ENCODE assay signal across 9 cellular contexts in the genomic region with DNA sequence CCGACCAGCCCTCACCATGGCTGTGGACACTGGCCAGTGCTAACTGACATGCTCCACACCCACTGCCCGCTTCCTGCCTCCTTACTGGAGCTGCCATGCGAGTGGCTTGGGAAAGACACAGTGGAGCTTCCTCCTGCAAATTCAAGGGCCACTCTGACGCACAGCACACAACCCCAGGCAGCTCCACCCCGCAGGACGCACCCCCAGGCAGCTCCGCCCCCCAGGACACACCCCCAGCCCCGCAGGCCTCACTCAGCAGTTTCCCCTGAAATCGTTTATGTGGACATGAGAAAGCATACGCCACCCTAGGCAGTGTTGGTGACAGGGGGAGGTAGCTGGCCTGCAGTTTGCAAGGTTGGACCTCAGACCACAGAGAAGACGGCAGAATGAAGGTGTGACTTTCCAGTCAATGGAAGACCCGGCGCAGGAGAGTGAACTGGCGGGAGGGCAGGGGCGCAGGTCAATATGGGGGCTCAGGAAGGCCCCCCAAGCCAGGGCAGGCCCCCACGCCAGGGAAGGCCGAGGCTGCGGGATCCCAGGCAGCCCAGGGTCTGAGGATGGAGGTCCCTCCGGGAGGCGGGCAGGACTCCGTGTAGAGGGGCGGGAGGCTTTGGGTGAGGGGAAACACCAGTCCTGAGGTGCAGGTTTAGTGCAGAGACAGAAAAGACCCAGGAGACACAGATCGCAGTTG. TPM values are rescaled to one million over a fixed set of nuclear protein-coding genes. Genes with fewer than 3 reads are reported as not detected.
A peak's percentile ranks its signal among the peaks of the same experiment; 100 is the strongest.
DNase-seq lines count a peak whose midpoint lies in the region; ATAC-seq, FAIRE-seq and TF ChIP-seq lines count a peak whose summit lies in the region.
"Had no signal": no experiment of that assay in that cellular context is flagged by ENCODE, and none has a peak within 500 bp of the region (broad histone marks: within the 10 kb centered on the region; RNA-seq: fewer than 3 reads in every experiment).

No MANE protein-coding gene starts in this region.

- H3K23ac ChIP-seq in trophoblast cell (ENCODE audit: low read length): no peak overlapping the region

- H4K20me1 ChIP-seq in KMS-11 (ENCODE audit: insufficient read depth): no peaks in the 10 kb centered on the region

- H3K9ac ChIP-seq in KMS-11 (no peak overlapping the region), trophoblast cell (ENCODE audit: low read length) (no peak overlapping the region)
- H3K9ac ChIP-seq: neural progenitor cell had no signal

- H3K14ac ChIP-seq in trophoblast cell (ENCODE audit: low read length): no peak overlapping the region

- H2BK5ac ChIP-seq in trophoblast cell (ENCODE audit: low read depth, low read length, poor library complexity): no peak overlapping the region

- no peak overlapping the region for H4K91ac ChIP-seq in trophoblast cell (ENCODE audit: low read depth, low read length)

- peak overlapping the region; percentile 91; the same call in 1 of the 2 replicates for H3K4me2 ChIP-seq in KMS-11
- H3K4me2 ChIP-seq in trophoblast cell (ENCODE audit: low read length): no peak overlapping the region
- H3K4me2 ChIP-seq: neural progenitor cell had no signal

- no peak overlapping the region for H2BK120ac ChIP-seq in trophoblast cell (ENCODE audit: insufficient read depth, low read length, poor library complexity)

- TF ChIP-seq CTCF in KMS-11 (conservative IDR thresholded peaks at IDR 0.05; ENCODE audit: low read depth, low read length) (no peak), brain (conservative IDR thresholded peaks at IDR 0.05) (no peak)

- H3K4me1 Mint-ChIP-seq in brain: peaks cover 64% of the 10 kb centered on the region

- peaks cover 71% of the 10 kb centered on the region for H3K4me1 ChIP-seq in KMS-11 (ENCODE audit: low read depth, poor library complexity, severe bottlenecking)
- H3K4me1 ChIP-seq in trophoblast cell (ENCODE audit: control insufficient read depth in 1 of 2, insufficient read depth in 2 of 2, low read length in 2 of 2): peaks cover 5 to 8% of the 10 kb centered on the region in 2 experiments

- H2AFZ ChIP-seq in KMS-11 (ENCODE audit: low read depth): no peak overlapping the region
- H2AFZ ChIP-seq in trophoblast cell (ENCODE audit: insufficient read depth, low read length, poor library complexity): no peak overlapping the region
- H2AFZ ChIP-seq: neural progenitor cell had no signal

- WGBS in trophoblast cell (ENCODE audit: extremely low coverage, insufficient coverage, insufficient read length): no CpG with 5 or more reads among the region's 23 CpGs

- H3K36me3 ChIP-seq in KMS-11 (ENCODE audit: insufficient read depth) (no peaks in the 10 kb centered on the region), trophoblast cell (ENCODE audit: control insufficient read depth in 1 of 2, insufficient read depth in 2 of 2, low read length in 2 of 2) (peaks cover 45 to 52% of the 10 kb centered on the region in 2 experiments)
- H3K36me3 ChIP-seq: neural progenitor cell had no signal

- H3K27ac ChIP-seq in KMS-11 (no peak overlapping the region; the same call in 1 of the 2 replicates), trophoblast cell (ENCODE audit: low read depth, low read length) (no peak overlapping the region)
- H3K27ac ChIP-seq: neural progenitor cell had no signal

- H3K27me3 ChIP-seq in KMS-11 (ENCODE audit: insufficient read depth, low read depth) (no peaks in the 10 kb centered on the region), trophoblast cell (ENCODE audit: insufficient read depth, low read length) (no peaks in the 10 kb centered on the region)
- H3K27me3 ChIP-seq: neural progenitor cell had no signal

- H2AK5ac ChIP-seq in trophoblast cell (ENCODE audit: low read length): no peak overlapping the region

- H2BK12ac ChIP-seq in trophoblast cell (ENCODE audit: low read length): no peak overlapping the region

- peak overlapping the region; percentile 18 for H3K18ac ChIP-seq in trophoblast cell (ENCODE audit: low read length)

- H4K8ac ChIP-seq in trophoblast cell (ENCODE audit: low read depth, low read length): no peak overlapping the region

- no peaks in the 10 kb centered on the region for H3K27me3 Mint-ChIP-seq in brain

- peaks cover under 1% of the 10 kb centered on the region for H3K36me3 Mint-ChIP-seq in brain

- H3K79me1 ChIP-seq in trophoblast cell (ENCODE audit: low read length): no peaks in the 10 kb centered on the region

- H3K4me3 Mint-ChIP-seq in brain: no peak overlapping the region
- H3K4me3 Mint-ChIP-seq: neural progenitor cell had no signal

- peak overlapping the region in 3 of 5 experiments; percentile 42 to 67 (median 52) for H3K27ac Mint-ChIP-seq in brain
- H3K27ac Mint-ChIP-seq: neural progenitor cell had no signal

- H4K12ac ChIP-seq in trophoblast cell (ENCODE audit: low read depth, low read length): no peak overlapping the region

- H3K79me2 ChIP-seq in KMS-11 (ENCODE audit: insufficient read depth, low read depth): peaks cover 64% of the 10 kb centered on the region
- peaks cover 37% of the 10 kb centered on the region for H3K79me2 ChIP-seq in trophoblast cell (ENCODE audit: control insufficient read depth, insufficient read depth, low read length, poor library complexity)

- H3K9me3 ChIP-seq in trophoblast cell (ENCODE audit: insufficient read depth, low read depth, low read length): peaks cover 2% of the 10 kb centered on the region

- ATAC-seq in GM18502 (IDR thresholded peaks at IDR 0.05; ENCODE audit: poor library complexity, unreplicated experiment) (peak; percentile 25), GM21717 (IDR thresholded peaks at IDR 0.05; ENCODE audit: unreplicated experiment) (no peak)

- H3K9me3 Mint-ChIP-seq in brain: no peaks in the 10 kb centered on the region
- H3K9me3 Mint-ChIP-seq: neural progenitor cell had no signal

- DNase-seq in trophoblast cell (peak; percentile 69 to 71), H54 (ENCODE audit: insufficient read length, low spot score) (no peak), HK-2 (ENCODE audit: unreplicated experiment) (no peak)

- H3K4me3 ChIP-seq in KMS-11 (IDR thresholded peaks at IDR 0.05; ENCODE audit: insufficient read depth, low read depth, low read length) (no peak overlapping the region), trophoblast cell (ENCODE audit: low read depth, low read length) (no peak overlapping the region)
- H3K4me3 ChIP-seq: neural progenitor cell had no signal

- H3K4ac ChIP-seq in trophoblast cell (ENCODE audit: low read depth, low read length): peak overlapping the region; percentile 23

- TF ChIP-seq POLR2A in H54 (IDR thresholded peaks at IDR 0.05; ENCODE audit: low read depth, low read length): no peak

- no peak for FAIRE-seq in H54 (lab: Jason Lieb, UNC)
- FAIRE-seq: endothelial cell of umbilical vein had no signal

RNA-seq across cellular contexts. Expression of a gene that starts 21.6 kb away (rescaled TPM):
- polyA plus RNA-seq in brain (ENCODE audit: insufficient read depth, low read depth, low replicate concordance): 81.3 TPM
- polyA plus RNA-seq in trophoblast cell (2013): 199 and 206 TPM in 2 replicates

RNA-seq across cellular contexts. Expression of a gene that starts 57.0 kb away (rescaled TPM):
- 3.6 TPM for polyA plus RNA-seq in brain (ENCODE audit: insufficient read depth, low read depth, low replicate concordance)
- 0.11 TPM in 2 replicates for polyA plus RNA-seq in trophoblast cell (2013)
- polyA plus RNA-seq: endothelial cell of umbilical vein had no signal

Comparison
In these comparisons a context has a peak if more than half of its experiments do, and no peak if none do; other contexts are left out.
1. DNase-seq: peak in trophoblast cell (2 of 2); none in H54 (single experiment) and HK-2 (single experiment).